In the genomic region with DNA sequence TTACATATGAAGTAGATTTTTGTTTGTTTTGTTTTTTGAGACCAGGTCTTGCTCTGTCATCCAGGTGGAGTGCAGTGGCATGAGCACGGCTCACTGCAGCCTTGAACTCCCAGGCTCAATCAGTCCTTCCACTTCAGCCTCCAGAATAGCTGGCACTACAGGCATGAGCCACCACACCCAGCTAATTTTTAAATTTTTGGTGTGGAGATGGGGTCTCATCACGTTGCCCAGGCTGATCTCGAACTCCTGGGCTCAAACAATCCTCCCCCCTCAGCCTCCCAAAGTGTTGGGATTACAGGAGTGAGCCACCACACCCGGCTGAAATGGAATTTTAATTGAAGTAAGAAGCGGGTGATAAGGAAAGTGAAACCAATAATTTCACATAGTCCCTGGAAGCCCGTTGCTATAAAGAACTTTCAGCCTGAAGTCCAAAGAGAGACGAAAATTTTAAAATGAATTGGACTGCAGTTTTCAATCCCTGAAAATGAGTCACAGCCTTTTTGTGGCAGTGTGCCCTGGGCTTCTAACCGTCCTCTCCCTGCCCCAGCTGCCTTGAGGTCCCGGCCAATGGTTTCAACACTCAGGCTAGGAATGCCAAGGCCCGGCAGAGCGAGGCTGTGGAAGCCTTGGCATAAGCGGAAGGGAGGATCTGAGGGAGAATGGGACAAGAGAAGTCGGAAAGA, we compare ENCODE assay signal across 9 cellular contexts. TPM values are rescaled to one million over a fixed set of nuclear protein-coding genes. Genes with fewer than 3 reads are reported as not detected.
DNase-seq lines count a peak whose midpoint lies in the region; ATAC-seq, FAIRE-seq and TF ChIP-seq lines count a peak whose summit lies in the region.
"Had no signal": no experiment of that assay in that cellular context is flagged by ENCODE, and none has a peak within 500 bp of the region (broad histone marks: within the 10 kb centered on the region; RNA-seq: fewer than 3 reads in every experiment).

No MANE protein-coding gene starts in this region.

- no peak for FAIRE-seq in small intestine (lab: Jason Lieb, UNC)
- FAIRE-seq: GM18507 had no signal

- H3K4me3 ChIP-seq in adipocyte (ENCODE audit: low read length) (peak overlapping the region; percentile 82), left ventricle myocardium inferior (peak overlapping the region; percentile 43), small intestine (ENCODE audit: low read depth in 1 of 2, low read length in 2 of 2) (peak overlapping the region in 1 of 2 donors; percentile 26)

- H3K4me1 ChIP-seq in adipocyte (ENCODE audit: control insufficient read depth, insufficient read depth, low read length), result peaks cover 49% of the 10 kb centered on the region
- H3K4me1 ChIP-seq in left ventricle myocardium inferior, result peaks cover 34% of the 10 kb centered on the region
- peaks cover 3 to 6% of the 10 kb centered on the region in 2 donors for H3K4me1 ChIP-seq in small intestine (ENCODE audit: control insufficient read depth in 2 of 2, insufficient read depth in 1 of 2, low read depth in 1 of 2, low read length in 1 of 2)

- no peaks in the 10 kb centered on the region for H3K27me3 ChIP-seq in adipocyte (replicated peaks; ENCODE audit: control insufficient read depth, insufficient read depth, low read length)
- H3K27me3 ChIP-seq in left ventricle myocardium inferior (ENCODE audit: low read depth), result no peaks in the 10 kb centered on the region
- H3K27me3 ChIP-seq in small intestine (ENCODE audit: control insufficient read depth in 2 of 2, insufficient read depth in 2 of 2, low read length in 2 of 2), result no peaks in the 10 kb centered on the region

- H3K27ac ChIP-seq in left ventricle myocardium inferior (replicated peaks) (peak overlapping the region; percentile 84), small intestine (ENCODE audit: low read depth in 1 of 2, low read length in 1 of 2) (peak overlapping the region; percentile 52 to 85)

- H3K36me3 ChIP-seq in adipocyte (ENCODE audit: control insufficient read depth, insufficient read depth, low read length, severe bottlenecking), result no peaks in the 10 kb centered on the region
- no peaks in the 10 kb centered on the region for H3K36me3 ChIP-seq in left ventricle myocardium inferior
- H3K36me3 ChIP-seq in small intestine (ENCODE audit: control insufficient read depth in 2 of 2, insufficient read depth in 2 of 2, low read length in 2 of 2), result no peaks in the 10 kb centered on the region

- H3K9me3 ChIP-seq in adipocyte (ENCODE audit: control insufficient read depth, low read length), result no peaks in the 10 kb centered on the region
- H3K9me3 ChIP-seq in left ventricle myocardium inferior (replicated peaks), result no peaks in the 10 kb centered on the region
- no peaks in the 10 kb centered on the region for H3K9me3 ChIP-seq in small intestine (ENCODE audit: control insufficient read depth, low read depth)

- ATAC-seq in HG02970 (IDR thresholded peaks at IDR 0.05; ENCODE audit: low FRiP score, unreplicated experiment), result no peak
- ATAC-seq in HG02870 (IDR thresholded peaks at IDR 0.05; ENCODE audit: unreplicated experiment), result no peak

- no peak for TF ChIP-seq CTCF in left ventricle myocardium inferior (IDR thresholded peaks at IDR 0.05; ENCODE audit: borderline replicate concordance)

- WGBS in small intestine, 3 donors, result 11 to 35% (median 29%) methylated on average over 13 of the region's 13 CpGs

- intact Hi-C loops in left ventricle myocardium inferior (cut with micrococcal nuclease), result no loop called here

- DNase-seq in GM04503 (ENCODE audit: low read depth), result peak; percentile 91
- peak; percentile 96 for DNase-seq in adipocyte (ENCODE audit: low read depth)
- DNase-seq in left ventricle myocardium inferior, result peak; percentile 83
- peak; percentile 87 for DNase-seq in small intestine
- DNase-seq in NCI-H526 (lab: John Stamatoyannopoulos, UW), result no peak
- no peak for DNase-seq in NCI-H1048 (lab: John Stamatoyannopoulos, UW)

- H3K9ac ChIP-seq in adipocyte (ENCODE audit: low read length), result peak overlapping the region; percentile 88

RNA-seq across cellular contexts. Expression of a gene that starts 0.8 kb away (rescaled TPM):
- 0.19 TPM for total RNA-seq in left ventricle myocardium inferior
- under 1 TPM in 1 of 3 donors, not detected in 2; 0.13 TPM for polyA plus RNA-seq in small intestine

RNA-seq across cellular contexts. Expression of a gene that starts 25.8 kb away (rescaled TPM):
- 0.19 TPM for total RNA-seq in left ventricle myocardium inferior
- polyA plus RNA-seq in small intestine, result under 1 TPM in 1 of 3 donors, not detected in 2; 0.27 TPM

RNA-seq across cellular contexts. Expression of a gene that starts 33.0 kb away (rescaled TPM):
- 18.2 TPM for total RNA-seq in left ventricle myocardium inferior
- polyA plus RNA-seq in small intestine, result 10 to 100 TPM in 1 of 3 donors, 1 to 10 TPM in 1, not detected in 1; 2.2 to 19.7 TPM

RNA-seq across cellular contexts. Expression of a gene that starts 44.7 kb away (rescaled TPM):
- total RNA-seq in left ventricle myocardium inferior, result 0.93 TPM
- polyA plus RNA-seq in small intestine, result under 1 TPM in 1 of 3 donors, not detected in 2; 0.30 TPM

Comparison
In these comparisons a context has a peak if more than half of its experiments do, and no peak if none do; other contexts are left out.
1. DNase-seq: peak in GM04503 (single experiment), adipocyte (single experiment), left ventricle myocardium inferior (single experiment) and small intestine (single experiment); none in NCI-H526 (0 of 2) and NCI-H1048 (single experiment).